8 cellular contexts compared by ENCODE assay signal in genomic region chr5:117286813-117287212, GRCh38.
"Had no signal": no experiment of that assay in that cellular context is flagged by ENCODE, and none has a peak within 500 bp of the region (broad histone marks: within the 10 kb centered on the region; RNA-seq: fewer than 3 reads in every experiment).

No MANE protein-coding gene starts in this region.

- H3K36me3 ChIP-seq: HAP-1 had no signal

- H3K27ac ChIP-seq: GM23248, HL-60 had no signal

- H3K4me1 ChIP-seq: HAP-1 had no signal

- DNase-seq: GM23248, GOT3, H7, HFFc6 had no signal

- H3K4me3 ChIP-seq: GM23248, HAP-1 had no signal

- ATAC-seq: HCT116, HepG2 had no signal

- H3K9me3 ChIP-seq: HAP-1 had no signal
